ENCODE assay signal across 22 cellular contexts in the genomic region with DNA sequence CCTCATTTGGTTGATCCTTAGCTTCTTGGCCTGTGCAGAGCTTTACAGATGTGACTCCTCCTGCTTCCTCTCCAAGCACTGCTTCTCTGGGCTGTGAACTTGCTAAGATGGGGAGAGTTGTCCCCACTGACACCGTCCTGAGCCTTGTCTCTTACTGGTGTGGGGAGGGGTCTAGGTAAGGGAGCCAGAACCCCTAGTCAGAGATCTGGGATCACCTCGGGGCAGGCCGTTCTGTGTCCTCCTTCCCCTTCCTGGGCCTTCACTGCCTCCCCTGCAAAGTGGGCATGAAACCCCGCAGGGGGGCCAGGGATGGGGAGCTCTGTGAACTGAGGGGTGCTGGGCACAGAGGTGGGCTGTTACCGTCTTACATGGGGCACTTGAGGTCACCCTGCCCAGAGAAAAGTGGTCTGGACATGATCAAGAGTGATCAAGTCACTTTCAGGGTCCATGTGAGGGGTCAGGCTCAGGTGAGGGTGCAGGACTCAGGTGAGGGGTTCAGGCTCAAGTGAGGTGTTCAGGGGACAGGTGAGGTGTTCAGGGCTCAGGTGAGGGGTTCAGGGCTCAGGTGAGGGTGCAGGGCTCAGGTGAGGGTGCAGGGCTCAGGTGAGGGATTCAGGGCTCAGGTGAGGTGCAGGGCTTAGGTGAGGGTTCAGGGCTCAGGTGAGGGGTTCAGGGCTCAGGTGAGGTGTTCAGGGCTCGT.
"Had no signal": no experiment of that assay in that cellular context is flagged by ENCODE, and none has a peak within 500 bp of the region (broad histone marks: within the 10 kb centered on the region; RNA-seq: fewer than 3 reads in every experiment).

No MANE protein-coding gene starts in this region.

- H3K4me3 Mint-ChIP-seq: activated CD4-positive, alpha-beta T cell treated with anti-CD3 and anti-CD28 coated beads for 36 hours; activated naive CD8-positive, alpha-beta T cell treated with anti-CD3 and anti-CD28 coated beads, Interleukin-2, amount 10 ng/mL, durations not matched to agents 7 days and 5 days; activated T-helper 17 cell treated with anti-CD3 and anti-CD28 coated beads, Interleukin-2, amount 50 U/mL, for 72 hours; effector memory CD8-positive, alpha-beta T cell; stimulated activated effector memory CD8-positive, alpha-beta T cell treated with anti-CD3 and anti-CD28 coated beads, Interleukin-12 subunit alpha, Interleukin-12 subunit beta, amount 100 ng/mL, for 72 hours; WTC11 had no signal

- H3K9me3 ChIP-seq: testis, upper lobe of left lung had no signal

- H3K36me3 ChIP-seq: cardiac muscle cell, upper lobe of left lung had no signal

- H3K4me1 Mint-ChIP-seq: activated CD4-positive, alpha-beta T cell treated with anti-CD3 and anti-CD28 coated beads for 36 hours; activated naive CD8-positive, alpha-beta T cell treated with anti-CD3 and anti-CD28 coated beads, Interleukin-2, amount 10 ng/mL, durations not matched to agents 7 days and 5 days; activated T-helper 17 cell treated with anti-CD3 and anti-CD28 coated beads, Interleukin-2, amount 50 U/mL, for 72 hours; stimulated activated effector memory CD8-positive, alpha-beta T cell treated with anti-CD3 and anti-CD28 coated beads, Interleukin-12 subunit alpha, Interleukin-12 subunit beta, amount 100 ng/mL, for 72 hours; WTC11 had no signal

- H3K9me3 Mint-ChIP-seq: activated naive CD8-positive, alpha-beta T cell treated with anti-CD3 and anti-CD28 coated beads, Interleukin-2, amount 10 ng/mL, durations not matched to agents 7 days and 5 days; activated T-helper 17 cell treated with anti-CD3 and anti-CD28 coated beads, Interleukin-2, amount 50 U/mL, for 72 hours; effector memory CD8-positive, alpha-beta T cell; stimulated activated effector memory CD8-positive, alpha-beta T cell treated with anti-CD3 and anti-CD28 coated beads, Interleukin-12 subunit alpha, Interleukin-12 subunit beta, amount 100 ng/mL, for 72 hours; WTC11 had no signal

- H3K36me3 Mint-ChIP-seq: activated naive CD8-positive, alpha-beta T cell treated with anti-CD3 and anti-CD28 coated beads, Interleukin-2, amount 10 ng/mL, durations not matched to agents 7 days and 5 days; stimulated activated effector memory CD8-positive, alpha-beta T cell treated with anti-CD3 and anti-CD28 coated beads, Interleukin-12 subunit alpha, Interleukin-12 subunit beta, amount 100 ng/mL, for 72 hours had no signal

- H3K27me3 Mint-ChIP-seq: activated naive CD8-positive, alpha-beta T cell treated with anti-CD3 and anti-CD28 coated beads, Interleukin-2, amount 10 ng/mL, durations not matched to agents 7 days and 5 days had no signal

- DNase-seq: activated CD4-positive, alpha-beta T cell treated with anti-CD3 and anti-CD28 coated beads for 36 hours; activated naive CD4-positive, alpha-beta T cell; activated naive CD8-positive, alpha-beta T cell treated with anti-CD3 and anti-CD28 coated beads, Interleukin-2, amount 10 ng/mL, durations not matched to agents 7 days and 5 days; activated T-cell treated with anti-CD3 and anti-CD28 coated beads, Interleukin-2, amount 50 U/mL, for 1 hour; amygdala; dermis blood vessel endothelial cell; effector memory CD8-positive, alpha-beta T cell; foreskin keratinocyte; left cardiac atrium; stimulated activated CD4-positive, alpha-beta T cell treated with anti-CD3 and anti-CD28 coated beads, Interleukin-4, amount 100 ng/mL, for 1 hour; upper lobe of left lung had no signal

- H3K4me3 ChIP-seq: cardiac muscle cell, hepatocyte, lung, SK-N-MC, smooth muscle cell, testis, upper lobe of left lung had no signal

- H3K4me1 ChIP-seq: foreskin keratinocyte, testis, upper lobe of left lung had no signal

- H3K27me3 ChIP-seq: cardiac muscle cell, foreskin keratinocyte, hepatocyte, testis, upper lobe of left lung had no signal

- H3K27ac Mint-ChIP-seq: activated CD4-positive, alpha-beta T cell treated with anti-CD3 and anti-CD28 coated beads for 36 hours; activated naive CD8-positive, alpha-beta T cell treated with anti-CD3 and anti-CD28 coated beads, Interleukin-2, amount 10 ng/mL, durations not matched to agents 7 days and 5 days; effector memory CD8-positive, alpha-beta T cell; stimulated activated effector memory CD8-positive, alpha-beta T cell treated with anti-CD3 and anti-CD28 coated beads, Interleukin-12 subunit alpha, Interleukin-12 subunit beta, amount 100 ng/mL, for 72 hours had no signal

- ATAC-seq: activated CD4-positive, alpha-beta T cell treated with anti-CD3 and anti-CD28 coated beads for 36 hours; activated T-helper 17 cell treated with anti-CD3 and anti-CD28 coated beads, Interleukin-2, amount 50 U/mL, for 72 hours; effector memory CD8-positive, alpha-beta T cell; foreskin keratinocyte; left cardiac atrium; sciatic nerve; stimulated activated effector memory CD8-positive, alpha-beta T cell treated with anti-CD3 and anti-CD28 coated beads, Interleukin-12 subunit alpha, Interleukin-12 subunit beta, amount 100 ng/mL, for 72 hours; WTC11 had no signal

- H3K27ac ChIP-seq: cardiac muscle cell, epithelial cell of prostate, foreskin keratinocyte, hepatocyte, SK-N-MC, testis, upper lobe of left lung had no signal
